Comparison of ENCODE assay signal across 13 cellular contexts in the genomic region with DNA sequence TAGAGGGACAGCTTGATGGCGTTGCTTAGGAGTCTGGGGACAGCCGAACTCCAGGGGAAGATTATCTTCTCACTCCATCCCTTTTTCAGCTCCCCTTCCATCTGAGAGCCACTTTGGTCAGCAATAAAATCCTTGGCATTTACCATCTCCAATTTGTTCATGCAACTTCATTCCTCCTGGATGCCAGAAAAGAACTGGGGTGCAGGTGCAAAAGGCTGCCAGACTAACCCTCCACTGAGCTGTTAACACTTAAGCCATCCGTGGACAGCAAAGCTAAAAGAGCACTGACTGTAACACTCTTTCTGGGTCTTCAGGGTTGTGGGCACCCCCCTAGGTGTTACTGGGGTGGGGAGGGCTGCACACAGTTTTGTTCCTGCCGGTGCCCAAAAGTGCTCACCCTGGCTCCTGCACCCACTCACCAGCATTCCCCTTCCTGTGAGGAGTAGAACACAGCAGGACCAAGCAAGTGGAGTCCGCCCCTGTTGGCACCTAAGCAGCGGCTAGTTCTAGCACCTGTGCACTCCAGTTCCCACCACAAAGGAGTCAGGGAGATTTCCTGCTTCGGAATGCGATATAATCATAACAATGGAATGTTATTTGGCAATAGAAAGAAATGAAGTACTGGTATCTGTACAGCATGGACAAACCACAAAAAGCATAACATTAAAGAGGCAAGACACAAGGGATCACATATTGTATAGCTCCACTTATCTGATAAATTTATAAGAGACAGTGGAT.
DNase-seq lines count a peak whose midpoint lies in the region; ATAC-seq and TF ChIP-seq lines count a peak whose summit lies in the region.
"Had no signal": no experiment of that assay in that cellular context is flagged by ENCODE, and none has a peak within 500 bp of the region (broad histone marks: within the 10 kb centered on the region; RNA-seq: fewer than 3 reads in every experiment).

No MANE protein-coding gene starts in this region.

- no peaks in the 10 kb centered on the region for H4K20me1 ChIP-seq in fibroblast of lung (ENCODE audit: control insufficient read depth, extremely low read depth, insufficient read depth, low read length)

- H3K79me2 ChIP-seq in fibroblast of lung (ENCODE audit: control insufficient read depth, insufficient read depth, low read length) (no peaks in the 10 kb centered on the region), mesendoderm (ENCODE audit: control insufficient read depth, insufficient read depth, low read length) (no peaks in the 10 kb centered on the region)

- H3K9me3 ChIP-seq in HAP-1 = no peaks in the 10 kb centered on the region; the same call in 1 of the 2 replicates
- H3K9me3 ChIP-seq in fibroblast of lung (ENCODE audit: control insufficient read depth, insufficient read depth, low read depth, low read length) = no peaks in the 10 kb centered on the region

- in situ Hi-C loops in HAP-1 (cut with MboI; ENCODE audit: low sequenced_read_pairs) = no loop called here

- no peaks in the 10 kb centered on the region for H3K36me3 ChIP-seq in HAP-1 (replicated peaks)
- H3K36me3 ChIP-seq in fibroblast of lung (ENCODE audit: control insufficient read depth, insufficient read depth, low read length) = no peaks in the 10 kb centered on the region
- no peaks in the 10 kb centered on the region for H3K36me3 ChIP-seq in mesendoderm (ENCODE audit: control insufficient read depth, insufficient read depth, low read length)
- H3K36me3 ChIP-seq: WERI-Rb-1 had no signal

- H3K79me1 ChIP-seq in mesendoderm (ENCODE audit: low read length) = no peaks in the 10 kb centered on the region

- H3K18ac ChIP-seq in mesendoderm (ENCODE audit: low read length) = no peak overlapping the region

- H2BK120ac ChIP-seq in mesendoderm (ENCODE audit: low read depth, low read length) = no peak overlapping the region

- no peak overlapping the region for H2AFZ ChIP-seq in fibroblast of lung (ENCODE audit: low read length)

- H3K23ac ChIP-seq in mesendoderm (ENCODE audit: low read length) = no peak overlapping the region

- DNase-seq in HAP-1 (ENCODE audit: low spot score in 2 of 2) (peak; percentile 56 to 72), RPMI7951 (ENCODE audit: low read depth) (peak; percentile 51), fibroblast of lung (ENCODE audit: low read depth in 2 of 2) (peak; percentile 51 to 89), renal cortical epithelial cell (ENCODE audit: low read depth) (peak; percentile 77), mesendoderm (no peak), NCI-H510A treated with DMSO at 0.1 percent for 48 hours (lab: John Stamatoyannopoulos, UW) (no peak), NCI-H2171 (lab: John Stamatoyannopoulos, UW) (no peak)
- DNase-seq: H7, hypothalamus, Karpas-422, SIG-M5, WERI-Rb-1 had no signal

- H3K9ac ChIP-seq in fibroblast of lung (ENCODE audit: insufficient read depth, low read length) (no peak overlapping the region), mesendoderm (ENCODE audit: low read length) (no peak overlapping the region)

- H2BK5ac ChIP-seq in mesendoderm (ENCODE audit: low read length) = no peak overlapping the region

- H2BK15ac ChIP-seq in mesendoderm (replicated peaks; ENCODE audit: low read depth) = no peak overlapping the region

- peaks cover 12% of the 10 kb centered on the region for H3K4me1 ChIP-seq in HAP-1
- H3K4me1 ChIP-seq in fibroblast of lung (ENCODE audit: control insufficient read depth, extremely low read depth, insufficient read depth, low read length) = no peaks in the 10 kb centered on the region
- no peaks in the 10 kb centered on the region for H3K4me1 ChIP-seq in mesendoderm (ENCODE audit: control insufficient read depth, low read depth, low read length)

- H2AK5ac ChIP-seq in mesendoderm (ENCODE audit: low read length) = no peak overlapping the region

- no peak overlapping the region for H3K4ac ChIP-seq in mesendoderm (ENCODE audit: low read depth, low read length)

- H4K5ac ChIP-seq in mesendoderm (ENCODE audit: low read length) = no peak overlapping the region

- H3K4me2 ChIP-seq in fibroblast of lung (ENCODE audit: extremely low read depth, insufficient read depth, low read length) (no peak overlapping the region), mesendoderm (ENCODE audit: low read length) (no peak overlapping the region)

- H4K8ac ChIP-seq in mesendoderm (ENCODE audit: low read depth, low read length) = no peak overlapping the region

- H3K27me3 ChIP-seq in HAP-1 (ENCODE audit: low read depth) (no peaks in the 10 kb centered on the region), fibroblast of lung (ENCODE audit: control insufficient read depth, insufficient read depth, low read length) (no peaks in the 10 kb centered on the region), mesendoderm (ENCODE audit: insufficient read depth, low read length, poor library complexity) (no peaks in the 10 kb centered on the region)

- no peak for TF ChIP-seq CTCF in fibroblast of lung (conservative IDR thresholded peaks at IDR 0.05 in 1 of 2, IDR thresholded peaks at IDR 0.05 in 1 of 2; ENCODE audit: low read depth in 1 of 2, low read length in 2 of 2)

- no peak for ATAC-seq in GM18520 (IDR thresholded peaks at IDR 0.05; ENCODE audit: unreplicated experiment)

- no peak overlapping the region for H3K56ac ChIP-seq in mesendoderm (ENCODE audit: low read length)

- H3K4me3 ChIP-seq in HAP-1 (no peak overlapping the region), fibroblast of lung (replicated peaks in 1 of 4; ENCODE audit: control extremely low read depth in 1 of 4, insufficient read depth in 1 of 4, low read depth in 3 of 4, low read length in 4 of 4) (no peak overlapping the region), mesendoderm (ENCODE audit: low read length) (no peak overlapping the region)

- no CpG with 5 or more reads among the region's 8 CpGs for WGBS in mesendoderm (ENCODE audit: extremely low coverage, insufficient coverage, low lambda C conversion rate)

- H3K27ac ChIP-seq in fibroblast of lung (ENCODE audit: insufficient read depth, low read length) = no peak overlapping the region
- no peak overlapping the region for H3K27ac ChIP-seq in mesendoderm (ENCODE audit: low read depth, low read length)
- H3K27ac ChIP-seq: WERI-Rb-1 had no signal

Comparison
In these comparisons a context has a peak if more than half of its experiments do, and no peak if none do; other contexts are left out.
1. DNase-seq: peak in HAP-1 (2 of 2), RPMI7951 (single experiment), fibroblast of lung (2 of 2) and renal cortical epithelial cell (single experiment); none in mesendoderm (single experiment), NCI-H510A treated with DMSO at 0.1 percent for 48 hours (single experiment) and NCI-H2171 (single experiment).